10 cellular contexts compared by ENCODE assay signal in the genomic region with DNA sequence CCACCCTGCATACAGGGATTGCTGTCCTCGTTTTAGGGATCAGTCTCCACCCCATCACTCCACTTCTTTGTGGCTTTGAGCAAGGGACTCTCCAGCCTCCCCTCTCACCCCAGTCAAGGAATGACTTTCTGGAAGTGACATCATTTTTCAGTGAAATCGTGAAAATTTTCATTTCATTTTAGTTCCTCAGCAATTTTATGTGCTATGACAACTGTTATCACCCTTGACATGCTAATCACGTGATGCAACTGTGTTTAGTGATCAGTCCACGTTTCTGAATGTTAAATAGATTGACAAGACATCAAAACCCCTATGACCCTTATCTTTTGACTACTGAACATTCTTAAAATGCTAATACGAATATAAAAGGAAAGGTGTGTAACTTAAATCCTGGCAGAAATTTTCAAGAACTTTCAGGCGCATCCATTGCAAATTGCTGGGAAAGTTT. TPM values are rescaled to one million over a fixed set of nuclear protein-coding genes. Genes with fewer than 3 reads are reported as not detected.
DNase-seq lines count a peak whose midpoint lies in the region; FAIRE-seq and TF ChIP-seq lines count a peak whose summit lies in the region.
"Had no signal": no experiment of that assay in that cellular context is flagged by ENCODE, and none has a peak within 500 bp of the region (broad histone marks: within the 10 kb centered on the region; RNA-seq: fewer than 3 reads in every experiment).

No MANE protein-coding gene starts in this region.

- peak; percentile 12 for FAIRE-seq in endothelial cell of umbilical vein (lab: Jason Lieb, UNC)

- H3K27ac ChIP-seq in OCI-LY7 (ENCODE audit: low read depth, low read length, poor library complexity, severe bottlenecking) (peak overlapping the region; percentile 37), endothelial cell of umbilical vein (ENCODE audit: insufficient read depth, low read depth, low read length) (peak overlapping the region; percentile 71)
- H3K27ac ChIP-seq: Peyer's patch had no signal

- no peak for DNase-seq in activated CD4-positive, alpha-beta T cell treated with anti-CD3 and anti-CD28 coated beads, Interleukin-2, amount 10 ng/mL, durations not matched to agents 7 days and 5 days
- DNase-seq in activated CD4-positive, alpha-beta T cell treated with anti-CD3 and anti-CD28 coated beads, Interleukin-2, amount 50 U/mL, for 4 hours: no peak
- DNase-seq in OCI-LY7 (ENCODE audit: low spot score) (no peak), endothelial cell of umbilical vein (ENCODE audit: low read depth, low spot score) (no peak), progenitor cell of endocrine pancreas (ENCODE audit: low spot score, unreplicated experiment) (no peak), NCI-H1092 (lab: John Stamatoyannopoulos, UW) (no peak), GM19240 (ENCODE audit: insufficient read length, low spot score) (no peak)
- no peak for DNase-seq in stimulated activated CD4-positive, alpha-beta T cell treated with anti-CD3 and anti-CD28 coated beads, Interleukin-4, amount 100 ng/mL, for 24 hours
- DNase-seq: Peyer's patch had no signal

- TF ChIP-seq CTCF in OCI-LY7 (conservative IDR thresholded peaks at IDR 0.05; ENCODE audit: low read length) (no peak), endothelial cell of umbilical vein (IDR thresholded peaks at IDR 0.05; ENCODE audit: extremely low read depth in 1 of 2, insufficient read depth in 1 of 2, low read depth in 1 of 2, low read length in 2 of 2) (no peak), progenitor cell of endocrine pancreas (IDR thresholded peaks at IDR 0.05; ENCODE audit: unreplicated experiment) (no peak)

- H3K9me2 ChIP-seq in OCI-LY7 (ENCODE audit: insufficient read depth, low read length): no peaks in the 10 kb centered on the region

- H3K4me3 ChIP-seq in OCI-LY7 (ENCODE audit: low read depth, low read length, poor library complexity, severe bottlenecking) (peak overlapping the region; percentile 69), endothelial cell of umbilical vein (replicated peaks in 1 of 3; ENCODE audit: insufficient read depth in 1 of 3, low read depth in 1 of 3, low read length in 3 of 3) (no peak overlapping the region)

- H3K36me3 Mint-ChIP-seq in activated CD4-positive, alpha-beta T cell treated with anti-CD3 and anti-CD28 coated beads, Interleukin-2, amount 10 ng/mL, durations not matched to agents 7 days and 5 days (ENCODE audit: low read depth): no peaks in the 10 kb centered on the region
- no peaks in the 10 kb centered on the region for H3K36me3 Mint-ChIP-seq in progenitor cell of endocrine pancreas (ENCODE audit: insufficient read depth)

- H3K27me3 ChIP-seq in endothelial cell of umbilical vein (ENCODE audit: control insufficient read depth in 2 of 2, insufficient read depth in 2 of 2, low read length in 2 of 2): peaks cover 0 to 6% of the 10 kb centered on the region in 2 experiments

- H3K4me2 ChIP-seq in OCI-LY7 (ENCODE audit: low read length) (peak overlapping the region; percentile 75), endothelial cell of umbilical vein (ENCODE audit: insufficient read depth, low read length) (no peak overlapping the region)

- intact Hi-C loops in OCI-LY7 (cut with micrococcal nuclease; ENCODE audit: unreplicated experiment) (loop anchor here (5.0 kb wide), 1 partner anchor 290 kb away; a partner anchor contains a TSS), endothelial cell of umbilical vein (cut with micrococcal nuclease) (loop anchor here (5.0 kb wide), 1 partner anchor 325 kb away; no protein-coding TSS in a partner anchor)

- CTCF ChIA-PET in activated CD4-positive, alpha-beta T cell treated with anti-CD3 and anti-CD28 coated beads, Interleukin-2, amount 10 ng/mL, durations not matched to agents 7 days and 5 days (lab: Charles Lee): no interaction called here
- CTCF ChIA-PET in OCI-LY7 (lab: Charles Lee; ENCODE audit: unreplicated experiment) (no interaction called here), endothelial cell of umbilical vein (lab: Charles Lee) (interaction anchor here (0.9 to 1.0 kb wide), 2 partner anchors 13 to 126 kb away, joined by 3 read pairs; no protein-coding TSS in a partner anchor)

- BruUV-seq in OCI-LY7 (replicated peaks; lab: Mats Ljungman, UMichigan): no TSS peak
- no TSS peak for BruUV-seq in endothelial cell of umbilical vein (replicated peaks; lab: Mats Ljungman, UMichigan)

- H2AFZ ChIP-seq in OCI-LY7 (ENCODE audit: low read length) (peak overlapping the region; percentile 80; the same call in 1 of the 2 replicates), endothelial cell of umbilical vein (ENCODE audit: low read depth, low read length) (no peak overlapping the region)

- H4K20me1 ChIP-seq in OCI-LY7 (ENCODE audit: insufficient read depth, low read length) (no peaks in the 10 kb centered on the region), endothelial cell of umbilical vein (replicated peaks; ENCODE audit: control insufficient read depth, extremely low read depth, insufficient read depth, low read length) (no peaks in the 10 kb centered on the region)

- H3K27me3 Mint-ChIP-seq in activated CD4-positive, alpha-beta T cell treated with anti-CD3 and anti-CD28 coated beads, Interleukin-2, amount 10 ng/mL, durations not matched to agents 7 days and 5 days: peaks cover 46% of the 10 kb centered on the region
- peaks cover 53% of the 10 kb centered on the region for H3K27me3 Mint-ChIP-seq in progenitor cell of endocrine pancreas

- H3K27ac Mint-ChIP-seq in activated CD4-positive, alpha-beta T cell treated with anti-CD3 and anti-CD28 coated beads, Interleukin-2, amount 10 ng/mL, durations not matched to agents 7 days and 5 days: peak overlapping the region; percentile 2
- H3K27ac Mint-ChIP-seq in progenitor cell of endocrine pancreas: peak overlapping the region; percentile 84

- H3K9me1 ChIP-seq in endothelial cell of umbilical vein (replicated peaks; ENCODE audit: control insufficient read depth, extremely low read depth, insufficient read depth, low read length): no peaks in the 10 kb centered on the region

- no peaks in the 10 kb centered on the region for H3K36me3 ChIP-seq in OCI-LY7 (ENCODE audit: insufficient read depth, low read length)
- no peaks in the 10 kb centered on the region for H3K36me3 ChIP-seq in endothelial cell of umbilical vein (ENCODE audit: control insufficient read depth in 2 of 2, extremely low read depth in 1 of 2, insufficient read depth in 2 of 2, low read length in 2 of 2)
- H3K36me3 ChIP-seq: Peyer's patch had no signal

- H3K9me3 ChIP-seq in OCI-LY7 (ENCODE audit: low read length): no peaks in the 10 kb centered on the region
- no peaks in the 10 kb centered on the region for H3K9me3 ChIP-seq in endothelial cell of umbilical vein (replicated peaks; ENCODE audit: control insufficient read depth, insufficient read depth, low read length)

- H3K79me2 ChIP-seq in OCI-LY7 (ENCODE audit: insufficient read depth, low read depth, low read length): no peaks in the 10 kb centered on the region
- no peaks in the 10 kb centered on the region for H3K79me2 ChIP-seq in endothelial cell of umbilical vein (ENCODE audit: control insufficient read depth, insufficient read depth, low read length)

- no peak overlapping the region for H3K4me3 Mint-ChIP-seq in activated CD4-positive, alpha-beta T cell treated with anti-CD3 and anti-CD28 coated beads, Interleukin-2, amount 10 ng/mL, durations not matched to agents 7 days and 5 days
- H3K4me3 Mint-ChIP-seq in progenitor cell of endocrine pancreas (ENCODE audit: low read depth): peak overlapping the region; percentile 85

- TF ChIP-seq POLR2A in endothelial cell of umbilical vein (IDR thresholded peaks at IDR 0.05; ENCODE audit: low read depth, low read length): no peak

- POLR2A ChIA-PET in activated CD4-positive, alpha-beta T cell treated with anti-CD3 and anti-CD28 coated beads, Interleukin-2, amount 10 ng/mL, durations not matched to agents 7 days and 5 days (lab: Charles Lee): no interaction called here
- POLR2A ChIA-PET in OCI-LY7 (lab: Charles Lee): no interaction called here
- POLR2A ChIA-PET in endothelial cell of umbilical vein (lab: Charles Lee): no interaction called here

- H3K4me1 Mint-ChIP-seq in activated CD4-positive, alpha-beta T cell treated with anti-CD3 and anti-CD28 coated beads, Interleukin-2, amount 10 ng/mL, durations not matched to agents 7 days and 5 days: peaks cover 20% of the 10 kb centered on the region
- H3K4me1 Mint-ChIP-seq in progenitor cell of endocrine pancreas (ENCODE audit: low read depth): peaks cover 10% of the 10 kb centered on the region

- H3K4me1 ChIP-seq in OCI-LY7 (ENCODE audit: insufficient read depth, low read length, poor library complexity, severe bottlenecking): peaks cover 22% of the 10 kb centered on the region
- peaks cover 11% of the 10 kb centered on the region for H3K4me1 ChIP-seq in endothelial cell of umbilical vein (ENCODE audit: control insufficient read depth, extremely low read depth, insufficient read depth, low read length)

- dilution Hi-C loops in endothelial cell of umbilical vein (cut with MboI; ENCODE audit: extremely low pct_ligation_motif_present, low sequenced_read_pairs): no loop called here

- no peak overlapping the region for H3K9ac ChIP-seq in endothelial cell of umbilical vein (replicated peaks; ENCODE audit: extremely low read depth, insufficient read depth, low read length)

- H3K9me3 Mint-ChIP-seq in activated CD4-positive, alpha-beta T cell treated with anti-CD3 and anti-CD28 coated beads, Interleukin-2, amount 10 ng/mL, durations not matched to agents 7 days and 5 days: peaks cover 16% of the 10 kb centered on the region
- H3K9me3 Mint-ChIP-seq in progenitor cell of endocrine pancreas (ENCODE audit: low read depth): peaks cover 5% of the 10 kb centered on the region

RNA-seq across cellular contexts. Expression of a gene that starts 8.0 kb away (rescaled TPM):
- not detected for total RNA-seq in activated CD4-positive, alpha-beta T cell treated with anti-CD3 and anti-CD28 coated beads, Interleukin-2, amount 10 ng/mL, durations not matched to agents 7 days and 5 days
- total RNA-seq in OCI-LY7 (2014; rRNA removed; shearing (Covaris generic)): 15.2 and 20.0 TPM in 2 replicates
- total RNA-seq in OCI-LY7 (2022) (11.4 and 14.2 TPM in 2 replicates), endothelial cell of umbilical vein (1.1 and 2.5 TPM in 2 replicates), progenitor cell of endocrine pancreas (5.6 and 8.6 TPM in 2 replicates)
- polyA plus RNA-seq in endothelial cell of umbilical vein: 0.79 and 2.1 TPM in 2 replicates
- polyA plus RNA-seq in endothelial cell of umbilical vein (2011; cell fraction: cytosol; rRNA removed): 0.25 and 0.69 TPM in 2 replicates
- not detected in 2 replicates for polyA plus RNA-seq in endothelial cell of umbilical vein (2011; cell fraction: nucleus; rRNA removed)
- 1.3 and 3.0 TPM in 2 replicates for polyA plus RNA-seq in endothelial cell of umbilical vein (2012)
- polyA minus RNA-seq in endothelial cell of umbilical vein: 0.57 TPM in 1 of 2 replicates, not detected in the other
- not detected for polyA minus RNA-seq in endothelial cell of umbilical vein (2011; cell fraction: cytosol; rRNA and poly(A)+ RNA removed)
- polyA minus RNA-seq in endothelial cell of umbilical vein (2011; cell fraction: nucleus; rRNA and poly(A)+ RNA removed): not detected in 2 replicates
- total RNA-seq: mucosa of gallbladder, Peyer's patch had no signal

RNA-seq across cellular contexts. Expression of a gene that starts 17.6 kb away (rescaled TPM):
- total RNA-seq in activated CD4-positive, alpha-beta T cell treated with anti-CD3 and anti-CD28 coated beads, Interleukin-2, amount 10 ng/mL, durations not matched to agents 7 days and 5 days: not detected
- total RNA-seq in OCI-LY7 (2014; rRNA removed; shearing (Covaris generic)): 0.16 TPM in 1 of 2 replicates, not detected in the other
- 0.17 and 0.33 TPM in 2 replicates for total RNA-seq in OCI-LY7 (2022)
- total RNA-seq in endothelial cell of umbilical vein: 0.53 TPM in 1 of 2 replicates, not detected in the other
- 0.11 TPM in 1 of 2 replicates, not detected in the other for polyA plus RNA-seq in endothelial cell of umbilical vein
- polyA plus RNA-seq in endothelial cell of umbilical vein (2011; cell fraction: cytosol; rRNA removed): 0.03 and 0.04 TPM in 2 replicates
- polyA plus RNA-seq in endothelial cell of umbilical vein (2011; cell fraction: nucleus; rRNA removed): 0.10 and 0.13 TPM in 2 replicates
- polyA plus RNA-seq in endothelial cell of umbilical vein (2012): 0.63 and 1.8 TPM in 2 replicates
- 0.19 and 0.36 TPM in 2 replicates for polyA minus RNA-seq in endothelial cell of umbilical vein
- not detected for polyA minus RNA-seq in endothelial cell of umbilical vein (2011; cell fraction: cytosol; rRNA and poly(A)+ RNA removed)
- not detected in 2 replicates for polyA minus RNA-seq in endothelial cell of umbilical vein (2011; cell fraction: nucleus; rRNA and poly(A)+ RNA removed)
- 0.91 and 1.8 TPM in 2 replicates for total RNA-seq in progenitor cell of endocrine pancreas
